Comparison of ENCODE assay signal across 15 cellular contexts in the genomic region with DNA sequence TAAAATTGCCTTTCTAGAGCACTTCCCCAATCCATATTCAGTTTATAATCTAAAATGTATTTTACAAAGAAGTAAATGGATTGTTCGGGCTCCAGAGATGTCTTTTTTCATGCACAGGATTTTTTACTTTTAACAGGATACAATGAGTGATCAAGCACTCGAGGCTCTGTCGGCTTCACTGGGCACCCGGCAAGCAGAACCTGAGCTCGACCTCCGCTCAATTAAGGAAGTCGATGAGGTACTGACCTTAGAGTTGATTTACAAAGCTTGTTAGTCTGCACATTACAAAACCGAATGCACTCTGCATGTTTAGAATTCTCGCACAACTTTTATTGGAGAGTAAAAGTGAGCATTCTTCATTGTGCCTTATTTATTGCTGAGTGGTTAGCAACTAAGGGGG.
A peak's percentile ranks its signal among the peaks of the same experiment; 100 is the strongest.
DNase-seq lines count a peak whose midpoint lies in the region; ATAC-seq and TF ChIP-seq lines count a peak whose summit lies in the region.
"Had no signal": no experiment of that assay in that cellular context is flagged by ENCODE, and none has a peak within 500 bp of the region (broad histone marks: within the 10 kb centered on the region; RNA-seq: fewer than 3 reads in every experiment).

No MANE protein-coding gene starts in this region.

- H3K4me3 Mint-ChIP-seq in activated T-cell treated with anti-CD3 and anti-CD28 coated beads, Interleukin-2, amount 50 U/mL, for 72 hours: no peak overlapping the region
- H3K4me3 Mint-ChIP-seq in T-helper 17 cell: no peak overlapping the region

- H3K27ac ChIP-seq in right cardiac atrium (ENCODE audit: low read length) (peak overlapping the region; percentile 34), subcutaneous abdominal adipose tissue (ENCODE audit: low read depth, low read length) (peak overlapping the region; percentile 38)
- H3K27ac ChIP-seq: breast epithelium had no signal

- H3K36me3 Mint-ChIP-seq in activated T-cell treated with anti-CD3 and anti-CD28 coated beads, Interleukin-2, amount 50 U/mL, for 72 hours (ENCODE audit: insufficient read depth in 2 of 2): peaks cover 23 to 27% of the 10 kb centered on the region in 2 donors
- peaks cover 9% of the 10 kb centered on the region for H3K36me3 Mint-ChIP-seq in T-helper 17 cell (ENCODE audit: low read depth)

- peaks cover 68 to 97% (median 96%) of the 10 kb centered on the region in 5 donors for H3K36me3 ChIP-seq in subcutaneous abdominal adipose tissue (ENCODE audit: control insufficient read depth in 5 of 5, insufficient read depth in 5 of 5, low read length in 5 of 5)

- POLR2A ChIA-PET in GM10248 (lab: Yijun Ruan, JAX): no interaction called here

- ATAC-seq in activated T-cell treated with anti-CD3 and anti-CD28 coated beads, Interleukin-2, amount 50 U/mL, for 72 hours (replicated peaks in 1 of 2): no peak
- ATAC-seq in T-helper 17 cell (no peak), right cardiac atrium (no peak), esophagus mucosa (no peak)
- ATAC-seq: activated naive CD4-positive, alpha-beta T cell treated with anti-CD3 and anti-CD28 coated beads, Interleukin-2, amount 50 U/mL, for 72 hours had no signal

- H3K9me3 ChIP-seq in T-helper 17 cell (ENCODE audit: control insufficient read depth, low read length, poor library complexity, severe bottlenecking): no peaks in the 10 kb centered on the region
- H3K9me3 ChIP-seq in right cardiac atrium (ENCODE audit: control insufficient read depth, low read length): no peaks in the 10 kb centered on the region
- H3K9me3 ChIP-seq in subcutaneous abdominal adipose tissue (ENCODE audit: control insufficient read depth in 5 of 5, low read length in 5 of 5): no peaks in the 10 kb centered on the region
- H3K9me3 ChIP-seq: breast epithelium, thyroid gland had no signal

- peak overlapping the region; percentile 76 for H3K27ac Mint-ChIP-seq in activated T-cell treated with anti-CD3 and anti-CD28 coated beads, Interleukin-2, amount 50 U/mL, for 72 hours
- peak overlapping the region; percentile 80 for H3K27ac Mint-ChIP-seq in T-helper 17 cell

- no peak for TF ChIP-seq CTCF in GM10248 (IDR thresholded peaks at IDR 0.05; ENCODE audit: control extremely low read depth, extremely low read depth, low read depth, missing control alignments)

- CTCF ChIA-PET in GM10248 (lab: Yijun Ruan, JAX): interaction anchor here (0.8 to 3.5 kb wide), 10 partner anchors 8 to 421 kb away, joined by 3 to 31 read pairs (median 3); no protein-coding TSS in a partner anchor

- no peak overlapping the region for H3K9ac ChIP-seq in subcutaneous abdominal adipose tissue (ENCODE audit: low read length in 5 of 5)

- no peak overlapping the region for H3K4me3 ChIP-seq in right cardiac atrium (ENCODE audit: low read length)
- H3K4me3 ChIP-seq in subcutaneous abdominal adipose tissue (ENCODE audit: low read depth in 1 of 5, low read length in 5 of 5): no peak overlapping the region
- H3K4me3 ChIP-seq: breast epithelium, thyroid gland had no signal

- no peaks in the 10 kb centered on the region for H3K27me3 Mint-ChIP-seq in activated T-cell treated with anti-CD3 and anti-CD28 coated beads, Interleukin-2, amount 50 U/mL, for 72 hours (ENCODE audit: low read depth)
- H3K27me3 Mint-ChIP-seq in T-helper 17 cell: no peaks in the 10 kb centered on the region

- H3K9me3 Mint-ChIP-seq in activated T-cell treated with anti-CD3 and anti-CD28 coated beads, Interleukin-2, amount 50 U/mL, for 72 hours: no peaks in the 10 kb centered on the region

- H3K27me3 ChIP-seq in right cardiac atrium (ENCODE audit: control insufficient read depth, insufficient read depth) (no peaks in the 10 kb centered on the region), subcutaneous abdominal adipose tissue (ENCODE audit: control insufficient read depth in 5 of 5, insufficient read depth in 4 of 5, low read length in 5 of 5) (no peaks in the 10 kb centered on the region)
- H3K27me3 ChIP-seq: breast epithelium, thyroid gland had no signal

- intact Hi-C loops in right cardiac atrium (cut with DNase I): loop anchor here in 2 of 4 donors (10.0 kb wide), 1 partner anchor 128 kb away; no protein-coding TSS in a partner anchor

- 66% methylated on average over 9 of the region's 9 CpGs for WGBS in right cardiac atrium

- no peak for DNase-seq in activated T-cell treated with anti-CD3 and anti-CD28 coated beads, Interleukin-2, amount 50 U/mL, for 72 hours
- DNase-seq in activated T-cell treated with anti-CD3 and anti-CD28 coated beads, Interleukin-2, amount 50 U/mL, for 48 hours: no peak
- DNase-seq in T-helper 17 cell: no peak
- DNase-seq in right cardiac atrium: no peak
- no peak for DNase-seq in DMS53 treated with DMSO at 0.1 percent for 48 hours (lab: John Stamatoyannopoulos, UW; ENCODE audit: unreplicated experiment)
- DNase-seq in GM10248 (ENCODE audit: extremely low spot score): no peak
- DNase-seq: activated CD4-positive, CD25-positive, alpha-beta regulatory T cell treated with anti-CD3 and anti-CD28 coated beads, Interleukin-2, amount 50 U/mL, for 72 hours; NCI-H1092; NCI-H82; retina had no signal

- H3K4me1 Mint-ChIP-seq in activated T-cell treated with anti-CD3 and anti-CD28 coated beads, Interleukin-2, amount 50 U/mL, for 72 hours (ENCODE audit: low read depth): peaks cover 38% of the 10 kb centered on the region
- H3K4me1 Mint-ChIP-seq in T-helper 17 cell: peaks cover 3% of the 10 kb centered on the region

- H3K4me1 ChIP-seq in right cardiac atrium (ENCODE audit: control insufficient read depth, insufficient read depth, low read length) (peaks cover 6% of the 10 kb centered on the region), subcutaneous abdominal adipose tissue (ENCODE audit: control insufficient read depth in 5 of 5, insufficient read depth in 5 of 5, low read length in 5 of 5) (peaks cover 0 to 8% (median 5%) of the 10 kb centered on the region in 5 donors)
- H3K4me1 ChIP-seq: breast epithelium had no signal
